ENCODE assay signal across 15 cellular contexts in genomic region chr9:123111427-123111826, GRCh38.
DNase-seq lines count a peak whose midpoint lies in the region; TF ChIP-seq lines count a peak whose summit lies in the region.
"Had no signal": no experiment of that assay in that cellular context is flagged by ENCODE, and none has a peak within 500 bp of the region (broad histone marks: within the 10 kb centered on the region; RNA-seq: fewer than 3 reads in every experiment).

No MANE protein-coding gene starts in this region.

- H3K9me3 Mint-ChIP-seq in endothelial cell (ENCODE audit: unreplicated experiment) = no peaks in the 10 kb centered on the region

- no peak overlapping the region for H2AFZ ChIP-seq in OCI-LY1 (ENCODE audit: low read length)
- H2AFZ ChIP-seq in osteoblast (ENCODE audit: low read length) = no peak overlapping the region

- H3K4me3 Mint-ChIP-seq in endothelial cell (ENCODE audit: unreplicated experiment) = no peak overlapping the region

- no peak for TF ChIP-seq CTCF in OCI-LY1 (IDR thresholded peaks at IDR 0.05; ENCODE audit: low read length)
- no peak for TF ChIP-seq CTCF in endothelial cell (IDR thresholded peaks at IDR 0.05; ENCODE audit: unreplicated experiment)
- TF ChIP-seq CTCF in osteoblast (IDR thresholded peaks at IDR 0.05; ENCODE audit: extremely low read depth, low read depth, low read length) = no peak
- no peak for TF ChIP-seq CTCF in colonic mucosa (IDR thresholded peaks at IDR 0.05)
- TF ChIP-seq CTCF in brain microvascular endothelial cell (IDR thresholded peaks at IDR 0.05; ENCODE audit: low read depth, low read length, missing control alignments) = no peak

- H3K9ac ChIP-seq in OCI-LY1 (ENCODE audit: low read length) (no peak overlapping the region), colonic mucosa (ENCODE audit: low read depth in 2 of 2, low read length in 2 of 2) (no peak overlapping the region)

- intact Hi-C loops in colonic mucosa (cut with DNase I) = no loop called here

- no peaks in the 10 kb centered on the region for H3F3A ChIP-seq in OCI-LY1 (ENCODE audit: insufficient read depth, low read length)

- in situ Hi-C loops in brain microvascular endothelial cell (cut with HindIII; ENCODE audit: low pct_ligation_motif_present, low sequenced_read_pairs) = loop anchor here (25.0 kb wide), 1 partner anchor 226 kb away; no protein-coding TSS in a partner anchor

- peaks cover 4% of the 10 kb centered on the region for H3K4me1 Mint-ChIP-seq in endothelial cell (ENCODE audit: unreplicated experiment)

- H3K79me2 ChIP-seq in OCI-LY1 (ENCODE audit: insufficient read depth, low read length) = no peaks in the 10 kb centered on the region
- no peaks in the 10 kb centered on the region for H3K79me2 ChIP-seq in osteoblast (ENCODE audit: insufficient read depth, low read length)

- H3K4me3 ChIP-seq in OCI-LY1 (ENCODE audit: low read depth, low read length, poor library complexity, severe bottlenecking) = no peak overlapping the region
- H3K4me3 ChIP-seq in osteoblast (ENCODE audit: insufficient read depth, low read length) = no peak overlapping the region
- H3K4me3 ChIP-seq in colonic mucosa = no peak overlapping the region
- H3K4me3 ChIP-seq in brain microvascular endothelial cell (ENCODE audit: low read depth, low read length) = no peak overlapping the region
- H3K4me3 ChIP-seq: Peyer's patch had no signal

- H3K27ac Mint-ChIP-seq in endothelial cell (ENCODE audit: unreplicated experiment) = peak overlapping the region; percentile 71

- H3K27ac ChIP-seq in OCI-LY1 (ENCODE audit: low read depth, low read length, poor library complexity, severe bottlenecking) (peak overlapping the region; percentile 72), osteoblast (ENCODE audit: low read depth, low read length) (no peak overlapping the region), colonic mucosa (no peak overlapping the region), brain microvascular endothelial cell (no peak overlapping the region)

- H3K36me3 Mint-ChIP-seq in endothelial cell (ENCODE audit: low read depth, unreplicated experiment) = peaks cover 49% of the 10 kb centered on the region

- H4K20me1 ChIP-seq in OCI-LY1 (ENCODE audit: insufficient read depth, low read length) = no peaks in the 10 kb centered on the region
- H4K20me1 ChIP-seq in osteoblast (ENCODE audit: insufficient read depth, low read length) = peaks cover 4% of the 10 kb centered on the region

- no peaks in the 10 kb centered on the region for H3K9me3 ChIP-seq in OCI-LY1 (ENCODE audit: low read length)
- no peaks in the 10 kb centered on the region for H3K9me3 ChIP-seq in osteoblast (ENCODE audit: low read depth, low read length)
- no peaks in the 10 kb centered on the region for H3K9me3 ChIP-seq in colonic mucosa
- H3K9me3 ChIP-seq: Peyer's patch had no signal

- H3K27me3 ChIP-seq in OCI-LY1 (ENCODE audit: insufficient read depth, low read length) (no peaks in the 10 kb centered on the region), osteoblast (ENCODE audit: insufficient read depth, low read length) (peaks cover 11% of the 10 kb centered on the region), colonic mucosa (no peaks in the 10 kb centered on the region), brain microvascular endothelial cell (replicated peaks) (no peaks in the 10 kb centered on the region)
- H3K27me3 ChIP-seq: Peyer's patch had no signal

- H3K36me3 ChIP-seq in OCI-LY1 (ENCODE audit: insufficient read depth, low read length) = peaks cover 84% of the 10 kb centered on the region
- peaks cover 14% of the 10 kb centered on the region for H3K36me3 ChIP-seq in osteoblast (ENCODE audit: insufficient read depth, low read length)
- H3K36me3 ChIP-seq in colonic mucosa = no peaks in the 10 kb centered on the region
- peaks cover 8% of the 10 kb centered on the region for H3K36me3 ChIP-seq in brain microvascular endothelial cell (replicated peaks)

- H3K27me3 Mint-ChIP-seq in endothelial cell (ENCODE audit: unreplicated experiment) = peaks cover 29% of the 10 kb centered on the region
- H3K27me3 Mint-ChIP-seq: progenitor cell of endocrine pancreas had no signal

- H3K4me1 ChIP-seq in OCI-LY1 (ENCODE audit: insufficient read depth, low read length, severe bottlenecking) (peaks cover 20% of the 10 kb centered on the region), osteoblast (ENCODE audit: insufficient read depth, low read length) (no peaks in the 10 kb centered on the region), colonic mucosa (no peaks in the 10 kb centered on the region)

- H3K9me2 ChIP-seq in OCI-LY1 (ENCODE audit: low read depth, low read length) = no peaks in the 10 kb centered on the region

- DNase-seq in DMS 273 (lab: John Stamatoyannopoulos, UW; ENCODE audit: unreplicated experiment) = peak; percentile 35
- DNase-seq in DMS 273 treated with DMSO at 0.1 percent for 48 hours (lab: John Stamatoyannopoulos, UW) = no peak
- DNase-seq in endothelial cell (ENCODE audit: low spot score) = no peak
- DNase-seq in osteoblast (ENCODE audit: insufficient read length, low spot score, missing footprints) = peak; percentile 37
- DNase-seq in NCI-H2107 treated with DMSO at 0.1 percent for 48 hours (lab: John Stamatoyannopoulos, UW; ENCODE audit: unreplicated experiment) = no peak
- no peak for DNase-seq in colonic mucosa
- no peak for DNase-seq in brain microvascular endothelial cell
- DNase-seq: 8988T; activated CD4-positive, alpha-beta T cell treated with anti-CD3 and anti-CD28 coated beads for 4 hours; amniotic stem cell; erythroblast; NCI-H1436; Peyer's patch had no signal

- H3K4me2 ChIP-seq in OCI-LY1 (ENCODE audit: low read length) (no peak overlapping the region), osteoblast (ENCODE audit: insufficient read depth, low read length) (no peak overlapping the region)

Comparison
In these comparisons a context has a peak if more than half of its experiments do, and no peak if none do; other contexts are left out.
1. DNase-seq: peak in DMS 273 (single experiment) and osteoblast (single experiment); none in DMS 273 treated with DMSO at 0.1 percent for 48 hours (single experiment), endothelial cell (single experiment), NCI-H2107 treated with DMSO at 0.1 percent for 48 hours (single experiment), colonic mucosa (single experiment) and brain microvascular endothelial cell (single experiment).